Comparison of ENCODE assay signal across 2 cellular contexts in genomic region chr14:20494935-20495766, GRCh38.
TF ChIP-seq lines count a peak whose summit lies in the region.

No MANE protein-coding gene starts in this region.

TF ChIP-seq in Ishikawa, 13 proteins besides CTCF, POLR2A, EP300 and RAD21:
- TF ChIP-seq TCF12 (IDR thresholded peaks at IDR 0.05; ENCODE audit: low read depth) (peak; percentile 54), TAF1 (IDR thresholded peaks at IDR 0.05; ENCODE audit: low read depth) (no peak), MAX (IDR thresholded peaks at IDR 0.05) (no peak), CEBPB (IDR thresholded peaks at IDR 0.05) (peak; percentile 59), NFIC (IDR thresholded peaks at IDR 0.05) (peak; percentile 53), YY1 (IDR thresholded peaks at IDR 0.05; ENCODE audit: low read depth) (no peak)

TF ChIP-seq in K562, 482 proteins besides CTCF, POLR2A, EP300 and RAD21:
- no peak for TF ChIP-seq HEY1 (CRISPR knock-in tag; IDR thresholded peaks at IDR 0.05; ENCODE audit: borderline replicate concordance)
- no peak for TF ChIP-seq CBX1 (IDR thresholded peaks at IDR 0.05; ENCODE audit: low read depth)
- no peak for TF ChIP-seq GABPB1 (CRISPR knock-in tag; IDR thresholded peaks at IDR 0.05)
- TF ChIP-seq ZNF512 (tag; IDR thresholded peaks at IDR 0.05) = peak; percentile 84
- no peak for TF ChIP-seq ZFX (CRISPR knock-in tag; IDR thresholded peaks at IDR 0.05)
- no peak for TF ChIP-seq ZNF280B (CRISPR knock-in tag; IDR thresholded peaks at IDR 0.05)
- TF ChIP-seq ZNF592 (IDR thresholded peaks at IDR 0.05) = no peak
- TF ChIP-seq ZNF311 (CRISPR knock-in tag; IDR thresholded peaks at IDR 0.05) = no peak
- TF ChIP-seq CBX5 (IDR thresholded peaks at IDR 0.05; ENCODE audit: borderline replicate concordance, low read depth) = peak; percentile 47; the same call in 1 of the 2 replicates
- no peak for TF ChIP-seq ZKSCAN1 (IDR thresholded peaks at IDR 0.05; ENCODE audit: low read depth, low read length)
- TF ChIP-seq PCBP2 (IDR thresholded peaks at IDR 0.05; ENCODE audit: low read depth, low read length, poor library complexity, severe bottlenecking) = no peak
- TF ChIP-seq HNRNPK (IDR thresholded peaks at IDR 0.05; ENCODE audit: low read depth, low read length, poor library complexity, severe bottlenecking) = peak; percentile 29
- no peak for TF ChIP-seq SUPT5H (IDR thresholded peaks at IDR 0.05)
- no peak for TF ChIP-seq ZNF551 (CRISPR knock-in tag; IDR thresholded peaks at IDR 0.05)
